In genomic region chr4:112236040-112236439, GRCh38 we compare ENCODE assay signal across 2 cellular contexts.
A peak's percentile ranks its signal among the peaks of the same experiment; 100 is the strongest.
TF ChIP-seq lines count a peak whose summit lies in the region.

No MANE protein-coding gene starts in this region.

TF ChIP-seq in IMR-90, 13 proteins besides CTCF, POLR2A, EP300 and RAD21:
- TF ChIP-seq MXI1 (IDR thresholded peaks at IDR 0.05; ENCODE audit: borderline replicate concordance, low read depth, low read length) (no peak), MAFK (IDR thresholded peaks at IDR 0.05; ENCODE audit: low read depth, low read length) (peak; percentile 96)

TF ChIP-seq in K562, 482 proteins besides CTCF, POLR2A, EP300 and RAD21:
- TF ChIP-seq MAFF (IDR thresholded peaks at IDR 0.05; ENCODE audit: low read length) (peak; percentile 89), MAFK (IDR thresholded peaks at IDR 0.05; ENCODE audit: low read length) (peak; percentile 94), ZNF395 (CRISPR knock-in tag; IDR thresholded peaks at IDR 0.05) (no peak), ZMIZ1 (IDR thresholded peaks at IDR 0.05; ENCODE audit: low read depth in 2 of 2, low read length in 2 of 2) (no peak), ZNF316 (IDR thresholded peaks at IDR 0.05) (peak; percentile 96), C11orf30 (IDR thresholded peaks at IDR 0.05; ENCODE audit: low read depth) (peak; percentile 93), MAFG (tag; conservative IDR thresholded peaks at IDR 0.05) (peak; percentile 88), TEAD1 (CRISPR knock-in tag; IDR thresholded peaks at IDR 0.05) (no peak)
